ENCODE assay signal across 7 cellular contexts in genomic region chr9:34869390-34869789, GRCh38.
A peak's percentile ranks its signal among the peaks of the same experiment; 100 is the strongest.
DNase-seq lines count a peak whose midpoint lies in the region; ATAC-seq and TF ChIP-seq lines count a peak whose summit lies in the region.

No MANE protein-coding gene starts in this region.

- ATAC-seq in GM21737 (IDR thresholded peaks at IDR 0.05; ENCODE audit: unreplicated experiment) = no peak

- no peak for TF ChIP-seq EP300 in Ishikawa (IDR thresholded peaks at IDR 0.05; ENCODE audit: borderline replicate concordance)

- DNase-seq in EH (ENCODE audit: low read depth) (peak; percentile 35), amniotic epithelial cell (ENCODE audit: low read depth) (peak; percentile 47), lung microvascular endothelial cell (ENCODE audit: low read depth in 2 of 2) (peak; percentile 27 to 45), COLO829 (ENCODE audit: low spot score) (no peak), NCI-H748 treated with DMSO at 0.1 percent for 48 hours (lab: John Stamatoyannopoulos, UW) (no peak)

- TF ChIP-seq RAD21 in Ishikawa (IDR thresholded peaks at IDR 0.05; ENCODE audit: low read depth) = peak; percentile 45

TF ChIP-seq in Ishikawa, 13 proteins besides CTCF, POLR2A, EP300 and RAD21:
- TF ChIP-seq, protein P1, sequence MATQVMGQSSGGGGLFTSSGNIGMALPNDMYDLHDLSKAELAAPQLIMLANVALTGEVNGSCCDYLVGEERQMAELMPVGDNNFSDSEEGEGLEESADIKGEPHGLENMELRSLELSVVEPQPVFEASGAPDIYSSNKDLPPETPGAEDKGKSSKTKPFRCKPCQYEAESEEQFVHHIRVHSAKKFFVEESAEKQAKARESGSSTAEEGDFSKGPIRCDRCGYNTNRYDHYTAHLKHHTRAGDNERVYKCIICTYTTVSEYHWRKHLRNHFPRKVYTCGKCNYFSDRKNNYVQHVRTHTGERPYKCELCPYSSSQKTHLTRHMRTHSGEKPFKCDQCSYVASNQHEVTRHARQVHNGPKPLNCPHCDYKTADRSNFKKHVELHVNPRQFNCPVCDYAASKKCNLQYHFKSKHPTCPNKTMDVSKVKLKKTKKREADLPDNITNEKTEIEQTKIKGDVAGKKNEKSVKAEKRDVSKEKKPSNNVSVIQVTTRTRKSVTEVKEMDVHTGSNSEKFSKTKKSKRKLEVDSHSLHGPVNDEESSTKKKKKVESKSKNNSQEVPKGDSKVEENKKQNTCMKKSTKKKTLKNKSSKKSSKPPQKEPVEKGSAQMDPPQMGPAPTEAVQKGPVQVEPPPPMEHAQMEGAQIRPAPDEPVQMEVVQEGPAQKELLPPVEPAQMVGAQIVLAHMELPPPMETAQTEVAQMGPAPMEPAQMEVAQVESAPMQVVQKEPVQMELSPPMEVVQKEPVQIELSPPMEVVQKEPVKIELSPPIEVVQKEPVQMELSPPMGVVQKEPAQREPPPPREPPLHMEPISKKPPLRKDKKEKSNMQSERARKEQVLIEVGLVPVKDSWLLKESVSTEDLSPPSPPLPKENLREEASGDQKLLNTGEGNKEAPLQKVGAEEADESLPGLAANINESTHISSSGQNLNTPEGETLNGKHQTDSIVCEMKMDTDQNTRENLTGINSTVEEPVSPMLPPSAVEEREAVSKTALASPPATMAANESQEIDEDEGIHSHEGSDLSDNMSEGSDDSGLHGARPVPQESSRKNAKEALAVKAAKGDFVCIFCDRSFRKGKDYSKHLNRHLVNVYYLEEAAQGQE (IDR thresholded peaks at IDR 0.05; ENCODE audit: low read depth) = no peak
- no peak for TF ChIP-seq YY1 (IDR thresholded peaks at IDR 0.05; ENCODE audit: low read depth)
- no peak for TF ChIP-seq EGR1 (IDR thresholded peaks at IDR 0.05)
- TF ChIP-seq CEBPB (IDR thresholded peaks at IDR 0.05) = no peak
- TF ChIP-seq NFIC (IDR thresholded peaks at IDR 0.05) = no peak
- no peak for TF ChIP-seq TAF1 (IDR thresholded peaks at IDR 0.05; ENCODE audit: low read depth)
- TF ChIP-seq ZBTB7A (IDR thresholded peaks at IDR 0.05; ENCODE audit: low read depth) = no peak
- TF ChIP-seq USF1 (IDR thresholded peaks at IDR 0.05) = no peak
- TF ChIP-seq CREB1 (IDR thresholded peaks at IDR 0.05; ENCODE audit: low read depth) = no peak
- no peak for TF ChIP-seq TCF12 (IDR thresholded peaks at IDR 0.05; ENCODE audit: low read depth)
- no peak for TF ChIP-seq FOXM1 (IDR thresholded peaks at IDR 0.05; ENCODE audit: borderline replicate concordance, low read depth)
- no peak for TF ChIP-seq TEAD4 (IDR thresholded peaks at IDR 0.05)
- TF ChIP-seq MAX (IDR thresholded peaks at IDR 0.05) = no peak

Comparison
In these comparisons a context has a peak if more than half of its experiments do, and no peak if none do; other contexts are left out.
1. DNase-seq: peak in EH (single experiment), amniotic epithelial cell (single experiment) and lung microvascular endothelial cell (2 of 2); none in COLO829 (single experiment) and NCI-H748 treated with DMSO at 0.1 percent for 48 hours (single experiment).